Comparison of ENCODE assay signal across 8 cellular contexts in genomic region chr7:130668258-130669050, GRCh38. TPM values are rescaled to one million over a fixed set of nuclear protein-coding genes. Genes with fewer than 3 reads are reported as not detected.
DNase-seq lines count a peak whose midpoint lies in the region; ATAC-seq and TF ChIP-seq lines count a peak whose summit lies in the region.

Gene COPG2 (minus strand): TSS chr7:130668748. CDS start chr7:130668668, 80 bp downstream.

- no peaks in the 10 kb centered on the region for H3K27me3 ChIP-seq in ascending aorta
- no peaks in the 10 kb centered on the region for H3K27me3 ChIP-seq in right cardiac atrium (ENCODE audit: control insufficient read depth, insufficient read depth)
- H3K27me3 ChIP-seq in rectal smooth muscle tissue (ENCODE audit: control insufficient read depth, insufficient read depth, low read length), result no peaks in the 10 kb centered on the region
- H3K27me3 ChIP-seq in uterus, result no peaks in the 10 kb centered on the region

- TF ChIP-seq POLR2A in GM18505 (IDR thresholded peaks at IDR 0.05; ENCODE audit: borderline replicate concordance, extremely low read depth, insufficient read depth, insufficient read length) (peak; percentile 78), uterus (IDR thresholded peaks at IDR 0.05) (peak in 1 of 2 donors; percentile 49)

- H3K4me3 Mint-ChIP-seq in T-helper 2 cell treated with Interferon-gamma antibody and Interleukin-4, amounts not matched to agents 5 μg/mL and 100 μg/mL, for 36 hours, result peak within 1 kb of the TSS; percentile 86

- H3K9ac ChIP-seq in rectal smooth muscle tissue (ENCODE audit: low read length), result peak within 1 kb of the TSS; percentile 42

- ATAC-seq in GM18505 (IDR thresholded peaks at IDR 0.05; ENCODE audit: unreplicated experiment) (peak; percentile 91), HG02870 (IDR thresholded peaks at IDR 0.05; ENCODE audit: unreplicated experiment) (peak; percentile 94), right cardiac atrium (peak; percentile 99)

- H3K27ac Mint-ChIP-seq in T-helper 2 cell treated with Interferon-gamma antibody and Interleukin-4, amounts not matched to agents 5 μg/mL and 100 μg/mL, for 36 hours, result peak within 1 kb of the TSS; percentile 76

- H3K4me1 ChIP-seq in ascending aorta, result peaks cover 0 to 3% of the 10 kb centered on the region in 2 donors
- no peaks in the 10 kb centered on the region for H3K4me1 ChIP-seq in right cardiac atrium (ENCODE audit: control insufficient read depth, insufficient read depth, low read length)
- H3K4me1 ChIP-seq in rectal smooth muscle tissue (ENCODE audit: control insufficient read depth, insufficient read depth, low read length), result peaks cover 5% of the 10 kb centered on the region
- H3K4me1 ChIP-seq in uterus, result no peaks in the 10 kb centered on the region

- peaks cover 7% of the 10 kb centered on the region for H3K27me3 Mint-ChIP-seq in T-helper 2 cell treated with Interferon-gamma antibody and Interleukin-4, amounts not matched to agents 5 μg/mL and 100 μg/mL, for 36 hours (ENCODE audit: low read depth)

- H3K36me3 Mint-ChIP-seq in T-helper 2 cell treated with Interferon-gamma antibody and Interleukin-4, amounts not matched to agents 5 μg/mL and 100 μg/mL, for 36 hours (ENCODE audit: low read depth), result no peaks in the 10 kb centered on the region

- H3K9me3 ChIP-seq in ascending aorta (no peaks in the 10 kb centered on the region), right cardiac atrium (ENCODE audit: control insufficient read depth, low read length) (no peaks in the 10 kb centered on the region), uterus (no peaks in the 10 kb centered on the region)

- H3K9me3 Mint-ChIP-seq in T-helper 2 cell treated with Interferon-gamma antibody and Interleukin-4, amounts not matched to agents 5 μg/mL and 100 μg/mL, for 36 hours, result no peaks in the 10 kb centered on the region

- WGBS in right cardiac atrium, result under 1% methylated on average over 98 of the region's 98 CpGs

- DNase-seq in NCI-H146 treated with DMSO at 0.1 percent for 48 hours (lab: John Stamatoyannopoulos, UW; ENCODE audit: unreplicated experiment) (peak; percentile 63), ascending aorta (ENCODE audit: low spot score in 2 of 2) (peak; percentile 22 to 88), right cardiac atrium (peak; percentile 87 to 95 (median 95)), uterus (peak; percentile 76 to 89)
- DNase-seq in T-helper 2 cell treated with Interferon-gamma antibody and Interleukin-4, amounts not matched to agents 5 μg/mL and 100 μg/mL, for 36 hours (ENCODE audit: low spot score), result peak; percentile 87

- TF ChIP-seq CTCF in ascending aorta (IDR thresholded peaks at IDR 0.05) (no peak), uterus (IDR thresholded peaks at IDR 0.05) (peak in 2 of 4 experiments; percentile 24 to 33)

- H3K4me3 ChIP-seq in ascending aorta (peak within 1 kb of the TSS; percentile 83 to 89), right cardiac atrium (ENCODE audit: low read length) (peak within 1 kb of the TSS; percentile 53), rectal smooth muscle tissue (ENCODE audit: low read length) (peak within 1 kb of the TSS; percentile 72), uterus (peak within 1 kb of the TSS; percentile 65 to 94)

- H3K36me3 ChIP-seq in ascending aorta (no peaks in the 10 kb centered on the region), rectal smooth muscle tissue (ENCODE audit: control insufficient read depth, insufficient read depth, low read length) (no peaks in the 10 kb centered on the region), uterus (no peaks in the 10 kb centered on the region)

- peaks cover 19% of the 10 kb centered on the region for H3K4me1 Mint-ChIP-seq in T-helper 2 cell treated with Interferon-gamma antibody and Interleukin-4, amounts not matched to agents 5 μg/mL and 100 μg/mL, for 36 hours (ENCODE audit: low read depth)

- H3K27ac ChIP-seq in ascending aorta, result peak within 1 kb of the TSS; percentile 68 to 70
- H3K27ac ChIP-seq in right cardiac atrium (ENCODE audit: low read length), result peak within 1 kb of the TSS; percentile 70
- H3K27ac ChIP-seq in rectal smooth muscle tissue (ENCODE audit: low read depth, low read length), result peak within 1 kb of the TSS; percentile 71
- H3K27ac ChIP-seq in uterus, result peak within 1 kb of the TSS; percentile 87 to 91

- intact Hi-C loops in ascending aorta (cut with DNase I) (loop anchor here (2.0 to 10.0 kb wide), 6 partner anchors 228 to 596 kb away; partner anchors contain the start of genes CEP41, KLHDC10 and TMEM209), right cardiac atrium (cut with DNase I) (loop anchor here in 1 of 4 donors (10.0 kb wide), 1 partner anchor 164 kb away; no protein-coding TSS in a partner anchor), uterus (cut with DNase I; ENCODE audit: low total_unique reads) (no loop called here)

RNA-seq across cellular contexts. Expression of gene COPG2, which starts in this region (rescaled TPM):
- total RNA-seq in ascending aorta (5.4 TPM), right cardiac atrium (10 to 100 TPM; 14.9 to 18.1 (median 15.6) TPM), uterus (10 to 100 TPM in 3 of 4 donors, 1 to 10 TPM in 1; 9.5 to 47.5 (median 20.2) TPM)
- 9.4 TPM for polyA plus RNA-seq in right cardiac atrium

Comparison
In these comparisons a context has a peak if more than half of its experiments do, and no peak if none do; other contexts are left out.
1. Peak in every context shown above with its lines: DNase-seq, ATAC-seq, H3K4me3 ChIP-seq and H3K27ac ChIP-seq.